Comparison of ENCODE assay signal across 8 cellular contexts in genomic region chr21:37220981-37221664, GRCh38. TPM values are rescaled to one million over a fixed set of nuclear protein-coding genes. Genes with fewer than 3 reads are reported as not detected.
DNase-seq lines count a peak whose midpoint lies in the region; ATAC-seq and TF ChIP-seq lines count a peak whose summit lies in the region.

No MANE protein-coding gene starts in this region.

- H3K9me3 Mint-ChIP-seq in endothelial cell (ENCODE audit: unreplicated experiment), result no peaks in the 10 kb centered on the region

- peak overlapping the region; percentile 81 for H3K4me3 Mint-ChIP-seq in endothelial cell (ENCODE audit: unreplicated experiment)

- peak; percentile 43 for ATAC-seq in GM19468 (IDR thresholded peaks at IDR 0.05; ENCODE audit: extremely low read depth, unreplicated experiment)

- H3K4me1 Mint-ChIP-seq in endothelial cell (ENCODE audit: unreplicated experiment), result peaks cover 20% of the 10 kb centered on the region

- peaks cover 38% of the 10 kb centered on the region for H3K36me3 Mint-ChIP-seq in endothelial cell (ENCODE audit: low read depth, unreplicated experiment)

- H3K27me3 Mint-ChIP-seq in endothelial cell (ENCODE audit: unreplicated experiment), result peaks cover 3% of the 10 kb centered on the region

- DNase-seq in COR-L47 (lab: John Stamatoyannopoulos, UW), result peak; percentile 97
- DNase-seq in HS-27A (ENCODE audit: low read depth), result peak; percentile 86
- DNase-seq in NOMO-1 (lab: John Stamatoyannopoulos, UW; ENCODE audit: unreplicated experiment in 2 of 2), result peak; percentile 92
- peak; percentile 93 for DNase-seq in activated CD8-positive, alpha-beta memory T cell treated with anti-CD3 and anti-CD28 coated beads, Interleukin-2, amount 50 U/mL, for 24 hours (ENCODE audit: extremely low read depth)
- peak; percentile 91 for DNase-seq in endothelial cell (ENCODE audit: low spot score)
- peak; percentile 94 for DNase-seq in midbrain (lab: John Stamatoyannopoulos, UW)
- DNase-seq in stimulated activated CD8-positive, alpha-beta memory T cell treated with anti-CD3 and anti-CD28 coated beads, Interleukin-2, amount 100 ng/mL, for 1 hour (ENCODE audit: low read depth in 2 of 2), result peak; percentile 85 to 91

- no peak for TF ChIP-seq CTCF in endothelial cell (IDR thresholded peaks at IDR 0.05; ENCODE audit: unreplicated experiment)

- H3K27ac Mint-ChIP-seq in endothelial cell (ENCODE audit: unreplicated experiment), result peak overlapping the region; percentile 94

RNA-seq across cellular contexts. Expression of gene VPS26C, which starts 46.0 kb away (rescaled TPM):
- total RNA-seq in endothelial cell (ENCODE audit: unreplicated experiment), result 63.8 TPM

Comparison
In these comparisons a context has a peak if more than half of its experiments do, and no peak if none do; other contexts are left out.
1. Peak in every context shown above with its lines: DNase-seq and ATAC-seq.